Comparison of ENCODE assay signal across 24 cellular contexts in genomic region chrX:71191253-71191652, GRCh38. TPM values are rescaled to one million over a fixed set of nuclear protein-coding genes. Genes with fewer than 3 reads are reported as not detected.
DNase-seq lines count a peak whose midpoint lies in the region; ATAC-seq and TF ChIP-seq lines count a peak whose summit lies in the region.
"Had no signal": no experiment of that assay in that cellular context is flagged by ENCODE, and none has a peak within 500 bp of the region (broad histone marks: within the 10 kb centered on the region; RNA-seq: fewer than 3 reads in every experiment).

No MANE protein-coding gene starts in this region.

- H3K36me3 Mint-ChIP-seq in CD4-positive, alpha-beta T cell (ENCODE audit: low read depth): no peaks in the 10 kb centered on the region
- H3K36me3 Mint-ChIP-seq in activated T-helper 1 cell treated with anti-CD3 and anti-CD28 coated beads, Interleukin-12 subunit alpha, Interleukin-12 subunit beta, Interleukin-2, Interleukin-4 antibody, amounts not matched to agents 30 ng/mL and 10 ng/mL and 1 ng/mL, durations not matched to agents 14 hours and 24 hours and 36 hours (ENCODE audit: low read depth): peaks cover 12% of the 10 kb centered on the region
- no peaks in the 10 kb centered on the region for H3K36me3 Mint-ChIP-seq in endothelial cell (ENCODE audit: low read depth, unreplicated experiment)

- H3K4me1 ChIP-seq in DND-41 (ENCODE audit: insufficient read depth, low read length): peaks cover 11% of the 10 kb centered on the region
- H3K4me1 ChIP-seq: adrenal gland, SJSA1, transverse colon had no signal

- CTCF ChIA-PET in CD4-positive, alpha-beta T cell (lab: Charles Lee): no interaction called here

- no peaks in the 10 kb centered on the region for H4K20me1 ChIP-seq in DND-41 (ENCODE audit: insufficient read depth, low read length)

- H3K4me3 Mint-ChIP-seq in CD4-positive, alpha-beta T cell: no peak overlapping the region
- H3K4me3 Mint-ChIP-seq in activated T-helper 1 cell treated with anti-CD3 and anti-CD28 coated beads, Interleukin-12 subunit alpha, Interleukin-12 subunit beta, Interleukin-2, Interleukin-4 antibody, amounts not matched to agents 30 ng/mL and 10 ng/mL and 1 ng/mL, durations not matched to agents 14 hours and 24 hours and 36 hours: no peak overlapping the region
- H3K4me3 Mint-ChIP-seq in endothelial cell (ENCODE audit: unreplicated experiment): no peak overlapping the region

- intact Hi-C loops in CD4-positive, alpha-beta T cell (cut with DNase I, micrococcal nuclease): loop anchor here in 1 of 2 experiments (5.0 kb wide), 1 partner anchor 61 kb away; the partner anchor contains the start of gene ZMYM3
- intact Hi-C loops in activated T-helper 1 cell treated with anti-CD3 and anti-CD28 coated beads, Interleukin-12 subunit alpha, Interleukin-12 subunit beta, Interleukin-2, Interleukin-4 antibody, amounts not matched to agents 30 ng/mL and 10 ng/mL and 1 ng/mL, durations not matched to agents 14 hours and 24 hours and 36 hours (cut with micrococcal nuclease): no loop called here

- no peaks in the 10 kb centered on the region for H3K36me3 ChIP-seq in DND-41 (ENCODE audit: insufficient read depth, low read length)
- H3K36me3 ChIP-seq: adrenal gland, SJSA1, transverse colon had no signal

- no peak overlapping the region for H3K4me2 ChIP-seq in DND-41 (ENCODE audit: insufficient read depth, low read length)
- H3K4me2 ChIP-seq: PC-9 had no signal

- no peak overlapping the region for H3K27ac ChIP-seq in CD4-positive, alpha-beta T cell (ENCODE audit: low read depth, low read length)
- H3K27ac ChIP-seq in DND-41 (ENCODE audit: low read length): peak overlapping the region; percentile 31
- H3K27ac ChIP-seq: adrenal gland, PC-9, SJSA1, transverse colon had no signal

- peaks cover 25% of the 10 kb centered on the region for H3K4me1 Mint-ChIP-seq in CD4-positive, alpha-beta T cell (ENCODE audit: low read depth)
- peaks cover 27% of the 10 kb centered on the region for H3K4me1 Mint-ChIP-seq in activated T-helper 1 cell treated with anti-CD3 and anti-CD28 coated beads, Interleukin-12 subunit alpha, Interleukin-12 subunit beta, Interleukin-2, Interleukin-4 antibody, amounts not matched to agents 30 ng/mL and 10 ng/mL and 1 ng/mL, durations not matched to agents 14 hours and 24 hours and 36 hours (ENCODE audit: low read depth)
- peaks cover 9% of the 10 kb centered on the region for H3K4me1 Mint-ChIP-seq in endothelial cell (ENCODE audit: unreplicated experiment)

- no peaks in the 10 kb centered on the region for H3K27me3 ChIP-seq in CD4-positive, alpha-beta T cell (ENCODE audit: control insufficient read depth, insufficient read depth, low read length)
- no peaks in the 10 kb centered on the region for H3K27me3 ChIP-seq in DND-41 (ENCODE audit: insufficient read depth, low read length, poor library complexity)
- H3K27me3 ChIP-seq: adrenal gland, SJSA1, transverse colon had no signal

- H3K4me3 ChIP-seq in DND-41 (ENCODE audit: low read depth in 1 of 2, low read length in 2 of 2): no peak overlapping the region
- H3K4me3 ChIP-seq: adrenal gland, lung, PC-9, SJSA1, transverse colon had no signal

- no peak for ATAC-seq in CD4-positive, alpha-beta T cell (ENCODE audit: poor library complexity)
- no peak for ATAC-seq in DND-41 (ENCODE audit: insufficient read depth, low read depth)
- ATAC-seq in HG03045 (IDR thresholded peaks at IDR 0.05; ENCODE audit: unreplicated experiment): no peak
- ATAC-seq in GM21717 (IDR thresholded peaks at IDR 0.05; ENCODE audit: unreplicated experiment): no peak
- no peak for ATAC-seq in GM18873 (IDR thresholded peaks at IDR 0.05; ENCODE audit: low FRiP score, unreplicated experiment)
- ATAC-seq: stimulated activated naive CD8-positive, alpha-beta T cell treated with anti-CD3 and anti-CD28 coated beads, Interleukin-15, Interleukin-2, amounts not matched to agents 100 U/mL and 50 U/mL, for 24 hours had no signal

- no peak for TF ChIP-seq CTCF in CD4-positive, alpha-beta T cell (IDR thresholded peaks at IDR 0.05)
- TF ChIP-seq CTCF in DND-41 (IDR thresholded peaks at IDR 0.05; ENCODE audit: borderline replicate concordance, extremely low read depth, low read length, poor library complexity, severe bottlenecking) (no peak), endothelial cell (IDR thresholded peaks at IDR 0.05; ENCODE audit: unreplicated experiment) (no peak)

- H3K27me3 Mint-ChIP-seq in CD4-positive, alpha-beta T cell: no peaks in the 10 kb centered on the region
- no peaks in the 10 kb centered on the region for H3K27me3 Mint-ChIP-seq in activated T-helper 1 cell treated with anti-CD3 and anti-CD28 coated beads, Interleukin-12 subunit alpha, Interleukin-12 subunit beta, Interleukin-2, Interleukin-4 antibody, amounts not matched to agents 30 ng/mL and 10 ng/mL and 1 ng/mL, durations not matched to agents 14 hours and 24 hours and 36 hours (ENCODE audit: insufficient read depth)
- H3K27me3 Mint-ChIP-seq in endothelial cell (ENCODE audit: unreplicated experiment): no peaks in the 10 kb centered on the region
- H3K27me3 Mint-ChIP-seq: naive B cell had no signal

- H3K9me3 Mint-ChIP-seq in CD4-positive, alpha-beta T cell: no peaks in the 10 kb centered on the region
- no peaks in the 10 kb centered on the region for H3K9me3 Mint-ChIP-seq in activated T-helper 1 cell treated with anti-CD3 and anti-CD28 coated beads, Interleukin-12 subunit alpha, Interleukin-12 subunit beta, Interleukin-2, Interleukin-4 antibody, amounts not matched to agents 30 ng/mL and 10 ng/mL and 1 ng/mL, durations not matched to agents 14 hours and 24 hours and 36 hours
- no peaks in the 10 kb centered on the region for H3K9me3 Mint-ChIP-seq in endothelial cell (ENCODE audit: unreplicated experiment)
- H3K9me3 Mint-ChIP-seq: naive B cell had no signal

- H2AFZ ChIP-seq in DND-41 (ENCODE audit: low read depth, low read length): no peak overlapping the region
- H2AFZ ChIP-seq: PC-9 had no signal

- H3K9ac ChIP-seq in DND-41 (ENCODE audit: low read depth, low read length): no peak overlapping the region

- POLR2A ChIA-PET in CD4-positive, alpha-beta T cell (lab: Charles Lee): interaction anchor here (1.0 kb wide), 1 partner anchor 9 kb away, joined by 4 read pairs; no protein-coding TSS in a partner anchor

- H3K9me3 ChIP-seq in CD4-positive, alpha-beta T cell (ENCODE audit: control insufficient read depth, low read length): no peaks in the 10 kb centered on the region
- no peaks in the 10 kb centered on the region for H3K9me3 ChIP-seq in DND-41 (ENCODE audit: insufficient read depth, low read length, severe bottlenecking)
- H3K9me3 ChIP-seq: adrenal gland, SJSA1, transverse colon had no signal

- H3K79me2 ChIP-seq in DND-41 (ENCODE audit: insufficient read depth, low read length): peaks cover 31% of the 10 kb centered on the region

- no peak for DNase-seq in CD4-positive, alpha-beta T cell
- DNase-seq in DND-41 (no peak), endothelial cell (ENCODE audit: low spot score) (no peak)
- DNase-seq in activated T-helper 1 cell treated with anti-CD3 and anti-CD28 coated beads, Interleukin-12 subunit alpha, Interleukin-12 subunit beta, Interleukin-2, Interleukin-4 antibody, amounts not matched to agents 30 ng/mL and 10 ng/mL and 1 ng/mL, durations not matched to agents 14 hours and 24 hours and 36 hours (ENCODE audit: low spot score): no peak
- DNase-seq: activated CD4-positive, CD25-positive, alpha-beta regulatory T cell treated with anti-CD3 and anti-CD28 coated beads, Interleukin-2, amount 50 U/mL, for 72 hours; adrenal gland; kidney; naive B cell; NCI-H1436; NCI-H748 treated with DMSO at 0.1 percent for 48 hours; PC-9; posterior cingulate gyrus; stimulated activated naive CD8-positive, alpha-beta T cell treated with anti-CD3 and anti-CD28 coated beads, Interleukin-15, Interleukin-2, amounts not matched to agents 100 U/mL and 50 U/mL, for 24 hours; T1000; transverse colon had no signal

- peak overlapping the region; percentile 67 for H3K27ac Mint-ChIP-seq in CD4-positive, alpha-beta T cell
- H3K27ac Mint-ChIP-seq in activated T-helper 1 cell treated with anti-CD3 and anti-CD28 coated beads, Interleukin-12 subunit alpha, Interleukin-12 subunit beta, Interleukin-2, Interleukin-4 antibody, amounts not matched to agents 30 ng/mL and 10 ng/mL and 1 ng/mL, durations not matched to agents 14 hours and 24 hours and 36 hours: peak overlapping the region; percentile 32
- H3K27ac Mint-ChIP-seq in endothelial cell (ENCODE audit: unreplicated experiment): peak overlapping the region; percentile 88

RNA-seq across cellular contexts. Expression of gene GJB1, which starts 31.8 kb away (rescaled TPM):
- not detected for total RNA-seq in CD4-positive, alpha-beta T cell
- not detected in 2 replicates for total RNA-seq in activated T-helper 1 cell treated with anti-CD3 and anti-CD28 coated beads, Interleukin-12 subunit alpha, Interleukin-12 subunit beta, Interleukin-2, Interleukin-4 antibody, amounts not matched to agents 30 ng/mL and 10 ng/mL and 1 ng/mL, durations not matched to agents 14 hours and 24 hours and 36 hours
- total RNA-seq in endothelial cell (ENCODE audit: unreplicated experiment): not detected
- total RNA-seq: bronchial epithelial cell, dermis microvascular lymphatic vessel endothelial cell, frontal cortex, HT1080, PC-9, SJSA1 had no signal

RNA-seq across cellular contexts. Expression of gene NLGN3, which starts 46.6 kb away (rescaled TPM):
- total RNA-seq in CD4-positive, alpha-beta T cell: 1 to 10 TPM; 3.4 to 4.3 TPM
- total RNA-seq in activated T-helper 1 cell treated with anti-CD3 and anti-CD28 coated beads, Interleukin-12 subunit alpha, Interleukin-12 subunit beta, Interleukin-2, Interleukin-4 antibody, amounts not matched to agents 30 ng/mL and 10 ng/mL and 1 ng/mL, durations not matched to agents 14 hours and 24 hours and 36 hours: 1.1 and 1.6 TPM in 2 replicates
- total RNA-seq in endothelial cell (ENCODE audit: unreplicated experiment): 1.7 TPM
- total RNA-seq: SJSA1 had no signal

Comparison
In these comparisons a context has a peak if more than half of its experiments do, and no peak if none do; other contexts are left out.
1. H3K27ac Mint-ChIP-seq: peak in every context shown above with its lines; median percentile 88 in endothelial cell; 67 in CD4-positive, alpha-beta T cell; 32 in activated T-helper 1 cell treated with anti-CD3 and anti-CD28 coated beads, Interleukin-12 subunit alpha, Interleukin-12 subunit beta, Interleukin-2, Interleukin-4 antibody, amounts not matched to agents 30 ng/mL and 10 ng/mL and 1 ng/mL, durations not matched to agents 14 hours and 24 hours and 36 hours.